In genomic region chr1:112708489-112708888, GRCh38 we compare ENCODE assay signal across 18 cellular contexts. TPM values are rescaled to one million over a fixed set of nuclear protein-coding genes. Genes with fewer than 3 reads are reported as not detected.
A peak's percentile ranks its signal among the peaks of the same experiment; 100 is the strongest.
DNase-seq lines count a peak whose midpoint lies in the region; ATAC-seq and TF ChIP-seq lines count a peak whose summit lies in the region.
"Had no signal": no experiment of that assay in that cellular context is flagged by ENCODE, and none has a peak within 500 bp of the region (broad histone marks: within the 10 kb centered on the region; RNA-seq: fewer than 3 reads in every experiment).

No MANE protein-coding gene starts in this region.

- H3K4me1 ChIP-seq in mammary epithelial cell (ENCODE audit: insufficient read depth, low read length) (peaks cover 30% of the 10 kb centered on the region), tibial artery (peaks cover 0 to 33% (median 29%) of the 10 kb centered on the region in 4 donors), stomach (peaks cover 30 to 39% (median 37%) of the 10 kb centered on the region in 4 donors)

- no peak overlapping the region for H2AFZ ChIP-seq in mammary epithelial cell (ENCODE audit: low read depth, low read length)

- H3K4me1 Mint-ChIP-seq in MCF 10A (ENCODE audit: insufficient read depth, unreplicated experiment) (peaks cover 31% of the 10 kb centered on the region), nephron (peaks cover 26% of the 10 kb centered on the region)
- peaks cover 43% of the 10 kb centered on the region for H3K4me1 Mint-ChIP-seq in activated T-helper 1 cell treated with anti-CD3 and anti-CD28 coated beads, Interleukin-12 subunit alpha, Interleukin-12 subunit beta, Interleukin-2, Interleukin-4 antibody, amounts not matched to agents 30 ng/mL and 10 ng/mL and 1 ng/mL, durations not matched to agents 14 hours and 24 hours and 36 hours (ENCODE audit: low read depth)
- H3K4me1 Mint-ChIP-seq in activated CD8-positive, alpha-beta T cell treated with anti-CD3 and anti-CD28 coated beads, Interleukin-2, amount 10 ng/mL, durations not matched to agents 7 days and 5 days (ENCODE audit: low read depth) = peaks cover 32% of the 10 kb centered on the region

- H3K27ac Mint-ChIP-seq in MCF 10A (ENCODE audit: low read depth, unreplicated experiment) (peak overlapping the region; percentile 91), nephron (peak overlapping the region in 1 of 3 experiments; percentile 51)
- H3K27ac Mint-ChIP-seq in activated T-helper 1 cell treated with anti-CD3 and anti-CD28 coated beads, Interleukin-12 subunit alpha, Interleukin-12 subunit beta, Interleukin-2, Interleukin-4 antibody, amounts not matched to agents 30 ng/mL and 10 ng/mL and 1 ng/mL, durations not matched to agents 14 hours and 24 hours and 36 hours = no peak overlapping the region
- H3K27ac Mint-ChIP-seq in activated CD8-positive, alpha-beta T cell treated with anti-CD3 and anti-CD28 coated beads, Interleukin-2, amount 10 ng/mL, durations not matched to agents 7 days and 5 days = no peak overlapping the region

- no peak for DNase-seq in MCF 10A (ENCODE audit: unreplicated experiment)
- DNase-seq in mammary epithelial cell = no peak
- no peak for DNase-seq in activated T-helper 1 cell treated with anti-CD3 and anti-CD28 coated beads, Interleukin-12 subunit alpha, Interleukin-12 subunit beta, Interleukin-2, Interleukin-4 antibody, amounts not matched to agents 30 ng/mL and 10 ng/mL and 1 ng/mL, durations not matched to agents 14 hours and 24 hours and 36 hours (ENCODE audit: low spot score)
- no peak for DNase-seq in tibial artery
- DNase-seq in activated CD8-positive, alpha-beta T cell treated with anti-CD3 and anti-CD28 coated beads, Interleukin-2, amount 10 ng/mL, durations not matched to agents 7 days and 5 days = no peak
- no peak for DNase-seq in stomach
- DNase-seq in NCI-H146 (lab: John Stamatoyannopoulos, UW) = no peak
- DNase-seq: CD4-positive, alpha-beta memory T cell; GM23248; IMR-90; NCI-H1417 treated with DMSO at 0.1 percent for 48 hours; NCI-H2029; NCI-H2171; NCI-H446 treated with DMSO at 0.1 percent for 48 hours; OCI-M1; RPMI8226 had no signal

- peaks cover 2% of the 10 kb centered on the region for H3K36me3 ChIP-seq in mammary epithelial cell (ENCODE audit: insufficient read depth, low read length)
- peaks cover 0 to 5% (median 2%) of the 10 kb centered on the region in 3 donors for H3K36me3 ChIP-seq in tibial artery
- peaks cover 0 to 5% (median 1%) of the 10 kb centered on the region in 4 donors for H3K36me3 ChIP-seq in stomach

- BruUV-seq in MCF 10A (replicated peaks; lab: Mats Ljungman, UMichigan) (no TSS peak), mammary epithelial cell (replicated peaks; lab: Mats Ljungman, UMichigan) (no TSS peak)

- no peak overlapping the region for H3K9ac ChIP-seq in mammary epithelial cell (ENCODE audit: insufficient read depth, low read length)

- intact Hi-C loops in MCF 10A (cut with micrococcal nuclease) (no loop called here), mammary epithelial cell (cut with micrococcal nuclease) (no loop called here), tibial artery (cut with DNase I; ENCODE audit: low total_unique reads) (loop anchor here (5.0 kb wide), 1 partner anchor 316 kb away; no protein-coding TSS in a partner anchor), stomach (cut with DNase I; ENCODE audit: low total_unique reads) (loop anchor here (10.0 kb wide), 1 partner anchor 324 kb away; no protein-coding TSS in a partner anchor)
- intact Hi-C loops in activated T-helper 1 cell treated with anti-CD3 and anti-CD28 coated beads, Interleukin-12 subunit alpha, Interleukin-12 subunit beta, Interleukin-2, Interleukin-4 antibody, amounts not matched to agents 30 ng/mL and 10 ng/mL and 1 ng/mL, durations not matched to agents 14 hours and 24 hours and 36 hours (cut with micrococcal nuclease) = loop anchor here (10.0 kb wide), 1 partner anchor 1226 kb away; no protein-coding TSS in a partner anchor

- H3K9me3 ChIP-seq in mammary epithelial cell (replicated peaks; ENCODE audit: insufficient read depth, low read length) (no peaks in the 10 kb centered on the region), tibial artery (no peaks in the 10 kb centered on the region), stomach (no peaks in the 10 kb centered on the region)

- no peaks in the 10 kb centered on the region for H3K9me3 Mint-ChIP-seq in MCF 10A (ENCODE audit: unreplicated experiment)
- H3K9me3 Mint-ChIP-seq in activated T-helper 1 cell treated with anti-CD3 and anti-CD28 coated beads, Interleukin-12 subunit alpha, Interleukin-12 subunit beta, Interleukin-2, Interleukin-4 antibody, amounts not matched to agents 30 ng/mL and 10 ng/mL and 1 ng/mL, durations not matched to agents 14 hours and 24 hours and 36 hours = no peaks in the 10 kb centered on the region
- H3K9me3 Mint-ChIP-seq in nephron = no peaks in the 10 kb centered on the region
- H3K9me3 Mint-ChIP-seq in activated CD8-positive, alpha-beta T cell treated with anti-CD3 and anti-CD28 coated beads, Interleukin-2, amount 10 ng/mL, durations not matched to agents 7 days and 5 days (ENCODE audit: insufficient read depth) = no peaks in the 10 kb centered on the region
- H3K9me3 Mint-ChIP-seq: CD4-positive, alpha-beta memory T cell had no signal

- ATAC-seq in activated CD8-positive, alpha-beta T cell treated with anti-CD3 and anti-CD28 coated beads, Interleukin-2, amount 10 ng/mL, durations not matched to agents 7 days and 5 days = no peak
- ATAC-seq: HCT116 had no signal

- H3K4me3 ChIP-seq in mammary epithelial cell (replicated peaks in 1 of 3; ENCODE audit: insufficient read depth in 1 of 3, low read depth in 2 of 3, low read length in 3 of 3) = no peak overlapping the region
- no peak overlapping the region for H3K4me3 ChIP-seq in tibial artery
- H3K4me3 ChIP-seq in stomach = no peak overlapping the region

- H3K79me2 ChIP-seq in mammary epithelial cell (ENCODE audit: insufficient read depth, low read length) = peaks cover 32% of the 10 kb centered on the region

- no peaks in the 10 kb centered on the region for H3K27me3 Mint-ChIP-seq in MCF 10A (ENCODE audit: insufficient read depth, unreplicated experiment)
- H3K27me3 Mint-ChIP-seq in activated T-helper 1 cell treated with anti-CD3 and anti-CD28 coated beads, Interleukin-12 subunit alpha, Interleukin-12 subunit beta, Interleukin-2, Interleukin-4 antibody, amounts not matched to agents 30 ng/mL and 10 ng/mL and 1 ng/mL, durations not matched to agents 14 hours and 24 hours and 36 hours (ENCODE audit: insufficient read depth) = peaks cover 20% of the 10 kb centered on the region
- H3K27me3 Mint-ChIP-seq in nephron (ENCODE audit: low read depth) = peaks cover 43% of the 10 kb centered on the region
- peaks cover 38% of the 10 kb centered on the region for H3K27me3 Mint-ChIP-seq in activated CD8-positive, alpha-beta T cell treated with anti-CD3 and anti-CD28 coated beads, Interleukin-2, amount 10 ng/mL, durations not matched to agents 7 days and 5 days (ENCODE audit: low read depth)

- H3K27me3 ChIP-seq in mammary epithelial cell (ENCODE audit: insufficient read depth, low read length) = no peaks in the 10 kb centered on the region
- H3K27me3 ChIP-seq in tibial artery = no peaks in the 10 kb centered on the region
- no peaks in the 10 kb centered on the region for H3K27me3 ChIP-seq in stomach

- in situ Hi-C loops in mammary epithelial cell (cut with MboI; ENCODE audit: low sequenced_read_pairs in 2 of 2) = loop anchor here (5.0 to 10.0 kb wide), 4 partner anchors 91 to 316 kb away; partner anchors contain the start of genes CAPZA1 (in 1 of the 2), CTTNBP2NL (in 1 of the 2), ST7L (in 1 of the 2) and WNT2B (in 1 of the 2)

- dilution Hi-C loops in mammary epithelial cell (cut with HindIII; ENCODE audit: low sequenced_read_pairs) = no loop called here

- no peaks in the 10 kb centered on the region for H4K20me1 ChIP-seq in mammary epithelial cell (ENCODE audit: insufficient read depth, low read length)

- WGBS in mammary epithelial cell (ENCODE audit: low coverage, missing lambda C conversion rate) = 94% methylated on average over 3 of the region's 3 CpGs
- 86 to 94% (median 93%) methylated on average over 3 of the region's 3 CpGs for WGBS in stomach, 5 donors

- POLR2A ChIA-PET in MCF 10A (lab: Yijun Ruan, JAX) = interaction anchor here (1.0 to 6.4 kb wide), 12 partner anchors 8 to 317 kb away, joined by 3 to 44 read pairs (median 6); partner anchors contain the start of genes CAPZA1, CTTNBP2NL, MOV10 and ST7L
- POLR2A ChIA-PET in activated CD8-positive, alpha-beta T cell treated with anti-CD3 and anti-CD28 coated beads, Interleukin-2, amount 10 ng/mL, durations not matched to agents 7 days and 5 days (lab: Charles Lee) = interaction anchor here (1.2 to 1.4 kb wide), 2 partner anchors 34 to 207 kb away, joined by 4 to 6 read pairs; partner anchors contain the start of gene MOV10

- H3K27ac ChIP-seq in mammary epithelial cell (ENCODE audit: insufficient read depth, low read depth, low read length) (no peak overlapping the region), tibial artery (peak overlapping the region; percentile 96 to 99), stomach (no peak overlapping the region)
- H3K27ac ChIP-seq: GM23248 had no signal

- no peak for TF ChIP-seq POLR2A in stomach (IDR thresholded peaks at IDR 0.05)

- CTCF ChIA-PET in MCF 10A (lab: Yijun Ruan, JAX) (interaction anchor here (0.6 to 3.9 kb wide), 24 partner anchors 7 to 409 kb away, joined by 3 to 48 read pairs (median 4); partner anchors contain the start of genes CAPZA1, CTTNBP2NL, LRIG2 and MOV10), mammary epithelial cell (lab: Charles Lee; ENCODE audit: low non-redundant PET) (no interaction called here)
- CTCF ChIA-PET in activated CD8-positive, alpha-beta T cell treated with anti-CD3 and anti-CD28 coated beads, Interleukin-2, amount 10 ng/mL, durations not matched to agents 7 days and 5 days (lab: Charles Lee) = interaction anchor here (0.8 to 5.5 kb wide), 18 partner anchors 9 to 364 kb away, joined by 3 to 49 read pairs (median 4); partner anchors contain the start of genes LRIG2 and MOV10

- H3K4me2 ChIP-seq in mammary epithelial cell (ENCODE audit: insufficient read depth, low read depth, low read length) = no peak overlapping the region

- H3K4me3 Mint-ChIP-seq in MCF 10A (ENCODE audit: unreplicated experiment) (no peak overlapping the region), nephron (peak overlapping the region; percentile 85 to 93 (median 89))
- H3K4me3 Mint-ChIP-seq in activated T-helper 1 cell treated with anti-CD3 and anti-CD28 coated beads, Interleukin-12 subunit alpha, Interleukin-12 subunit beta, Interleukin-2, Interleukin-4 antibody, amounts not matched to agents 30 ng/mL and 10 ng/mL and 1 ng/mL, durations not matched to agents 14 hours and 24 hours and 36 hours = peak overlapping the region; percentile 84
- H3K4me3 Mint-ChIP-seq in activated CD8-positive, alpha-beta T cell treated with anti-CD3 and anti-CD28 coated beads, Interleukin-2, amount 10 ng/mL, durations not matched to agents 7 days and 5 days = no peak overlapping the region

- H3K36me3 Mint-ChIP-seq in MCF 10A (ENCODE audit: insufficient read depth, unreplicated experiment) (peaks cover 6% of the 10 kb centered on the region), nephron (ENCODE audit: low read depth) (peaks cover 5% of the 10 kb centered on the region)
- no peaks in the 10 kb centered on the region for H3K36me3 Mint-ChIP-seq in activated T-helper 1 cell treated with anti-CD3 and anti-CD28 coated beads, Interleukin-12 subunit alpha, Interleukin-12 subunit beta, Interleukin-2, Interleukin-4 antibody, amounts not matched to agents 30 ng/mL and 10 ng/mL and 1 ng/mL, durations not matched to agents 14 hours and 24 hours and 36 hours (ENCODE audit: low read depth)
- peaks cover 5% of the 10 kb centered on the region for H3K36me3 Mint-ChIP-seq in activated CD8-positive, alpha-beta T cell treated with anti-CD3 and anti-CD28 coated beads, Interleukin-2, amount 10 ng/mL, durations not matched to agents 7 days and 5 days (ENCODE audit: low read depth)
- H3K36me3 Mint-ChIP-seq: CD4-positive, alpha-beta memory T cell had no signal

- TF ChIP-seq CTCF in MCF 10A (IDR thresholded peaks at IDR 0.05; ENCODE audit: unreplicated experiment) (no peak), mammary epithelial cell (conservative IDR thresholded peaks at IDR 0.05 in 1 of 2, IDR thresholded peaks at IDR 0.05 in 1 of 2; ENCODE audit: extremely low read depth in 1 of 2, insufficient read depth in 1 of 2, low read depth in 1 of 2, low read length in 2 of 2) (no peak), nephron (IDR thresholded peaks at IDR 0.05; ENCODE audit: unreplicated experiment in 3 of 3) (no peak), tibial artery (IDR thresholded peaks at IDR 0.05) (no peak), stomach (IDR thresholded peaks at IDR 0.05) (no peak)

- TF ChIP-seq EP300 in stomach (IDR thresholded peaks at IDR 0.05) = no peak

RNA-seq across cellular contexts. Expression of gene RHOC, which starts 1.6 kb away (rescaled TPM):
- total RNA-seq in MCF 10A (2022) = 253 and 294 TPM in 2 replicates
- 100 to 1,000 TPM; 383 to 495 TPM for total RNA-seq in mammary epithelial cell
- polyA plus RNA-seq in mammary epithelial cell = 1,160 TPM
- polyA minus RNA-seq in mammary epithelial cell = 644 TPM
- total RNA-seq in activated T-helper 1 cell treated with anti-CD3 and anti-CD28 coated beads, Interleukin-12 subunit alpha, Interleukin-12 subunit beta, Interleukin-2, Interleukin-4 antibody, amounts not matched to agents 30 ng/mL and 10 ng/mL and 1 ng/mL, durations not matched to agents 14 hours and 24 hours and 36 hours = 50.4 and 63.4 TPM in 2 replicates
- total RNA-seq in activated CD8-positive, alpha-beta T cell treated with anti-CD3 and anti-CD28 coated beads, Interleukin-2, amount 10 ng/mL, durations not matched to agents 7 days and 5 days = 10 to 100 TPM; 85.6 to 93.8 TPM
- total RNA-seq in stomach = 100 to 1,000 TPM in 4 of 5 donors, 10 to 100 TPM in 1; 99.8 to 149 (median 113) TPM
- polyA plus RNA-seq in stomach = 100 to 1,000 TPM; 159 to 375 (median 244) TPM

RNA-seq across cellular contexts. Expression of gene PPM1J, which starts 6.6 kb away (rescaled TPM):
- 0.88 and 1.5 TPM in 2 replicates for total RNA-seq in MCF 10A (2022)
- 1 to 10 TPM; 6.2 to 9.4 TPM for total RNA-seq in mammary epithelial cell
- 6.2 TPM for polyA plus RNA-seq in mammary epithelial cell
- polyA minus RNA-seq in mammary epithelial cell = 5.6 TPM
- total RNA-seq in activated T-helper 1 cell treated with anti-CD3 and anti-CD28 coated beads, Interleukin-12 subunit alpha, Interleukin-12 subunit beta, Interleukin-2, Interleukin-4 antibody, amounts not matched to agents 30 ng/mL and 10 ng/mL and 1 ng/mL, durations not matched to agents 14 hours and 24 hours and 36 hours = 0.60 and 1.1 TPM in 2 replicates
- not detected for total RNA-seq in activated CD8-positive, alpha-beta T cell treated with anti-CD3 and anti-CD28 coated beads, Interleukin-2, amount 10 ng/mL, durations not matched to agents 7 days and 5 days
- total RNA-seq in stomach = 1 to 10 TPM in 1 of 5 donors, under 1 TPM in 1, not detected in 3; 0.87 to 1.3 TPM
- polyA plus RNA-seq in stomach = 1 to 10 TPM in 1 of 3 donors, under 1 TPM in 1, not detected in 1; 0.50 to 4.0 TPM

RNA-seq across cellular contexts. Expression of gene MOV10, which starts 34.0 kb away (rescaled TPM):
- total RNA-seq in MCF 10A (2022) (54.9 and 55.6 TPM in 2 replicates), mammary epithelial cell (10 to 100 TPM; 52.2 to 76.0 TPM), stomach (100 to 1,000 TPM in 1 of 5 donors, 10 to 100 TPM in 4; 25.9 to 137 (median 79.0) TPM)
- polyA plus RNA-seq in mammary epithelial cell (65.2 TPM), stomach (10 to 100 TPM; 43.2 to 86.9 (median 54.5) TPM)
- 81.0 TPM for polyA minus RNA-seq in mammary epithelial cell
- total RNA-seq in activated T-helper 1 cell treated with anti-CD3 and anti-CD28 coated beads, Interleukin-12 subunit alpha, Interleukin-12 subunit beta, Interleukin-2, Interleukin-4 antibody, amounts not matched to agents 30 ng/mL and 10 ng/mL and 1 ng/mL, durations not matched to agents 14 hours and 24 hours and 36 hours = 64.6 and 66.2 TPM in 2 replicates
- total RNA-seq in activated CD8-positive, alpha-beta T cell treated with anti-CD3 and anti-CD28 coated beads, Interleukin-2, amount 10 ng/mL, durations not matched to agents 7 days and 5 days = 100 to 1,000 TPM; 120 TPM

Comparison
In these comparisons a context has a peak if more than half of its experiments do, and no peak if none do; other contexts are left out.
1. H3K4me3 Mint-ChIP-seq: peak in activated T-helper 1 cell treated with anti-CD3 and anti-CD28 coated beads, Interleukin-12 subunit alpha, Interleukin-12 subunit beta, Interleukin-2, Interleukin-4 antibody, amounts not matched to agents 30 ng/mL and 10 ng/mL and 1 ng/mL, durations not matched to agents 14 hours and 24 hours and 36 hours (single experiment) and nephron (3 of 3); none in MCF 10A (single experiment) and activated CD8-positive, alpha-beta T cell treated with anti-CD3 and anti-CD28 coated beads, Interleukin-2, amount 10 ng/mL, durations not matched to agents 7 days and 5 days (single experiment).
2. H3K27ac ChIP-seq: peak in tibial artery (2 of 2); none in mammary epithelial cell (single experiment) and stomach (0 of 5).
3. intact Hi-C loops: an anchor here in activated T-helper 1 cell treated with anti-CD3 and anti-CD28 coated beads, Interleukin-12 subunit alpha, Interleukin-12 subunit beta, Interleukin-2, Interleukin-4 antibody, amounts not matched to agents 30 ng/mL and 10 ng/mL and 1 ng/mL, durations not matched to agents 14 hours and 24 hours and 36 hours (10.0 kb wide), tibial artery (5.0 kb wide) and stomach (10.0 kb wide); none called in MCF 10A and mammary epithelial cell.